ENCODE assay signal across 24 cellular contexts in the genomic region with DNA sequence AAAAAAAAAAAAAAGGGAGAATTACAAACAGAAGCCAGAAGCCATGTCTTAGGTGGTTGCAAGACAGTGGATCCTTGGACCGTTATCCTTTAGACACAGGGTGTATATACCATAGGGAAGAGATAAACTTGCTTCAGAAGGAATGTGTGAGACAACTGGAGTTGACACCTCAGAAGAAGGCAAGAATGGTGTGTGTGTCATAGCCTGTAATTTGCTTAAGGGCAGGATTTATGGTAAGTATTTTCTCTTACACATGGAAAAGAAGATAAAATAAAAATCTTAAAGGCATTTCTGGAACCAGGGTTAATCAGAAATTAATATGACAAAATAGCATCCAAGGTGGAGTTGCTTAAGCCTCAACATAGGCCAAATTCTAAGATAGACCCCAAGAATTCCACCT.
"Had no signal": no experiment of that assay in that cellular context is flagged by ENCODE, and none has a peak within 500 bp of the region (broad histone marks: within the 10 kb centered on the region; RNA-seq: fewer than 3 reads in every experiment).

No MANE protein-coding gene starts in this region.

- H3K27me3 ChIP-seq: dorsolateral prefrontal cortex, esophagus squamous epithelium, gastrocnemius medialis, heart right ventricle, left lung had no signal

- DNase-seq: dermis blood vessel endothelial cell; dorsolateral prefrontal cortex; effector CD4-positive, alpha-beta T cell; effector memory CD4-positive, alpha-beta T cell; erythroblast; esophagus squamous epithelium; foreskin fibroblast; foreskin melanocyte; gastrocnemius medialis; glutamatergic neuron; head of caudate nucleus; heart right ventricle; hippocampal formation; left cardiac atrium; left lung; left ventricle myocardium superior; lower lobe of right lung; mesenchymal stem cell; mucosa of descending colon; naive B cell had no signal

- H3K4me3 Mint-ChIP-seq: mesothelial cell of epicardium, naive B cell had no signal

- ATAC-seq: esophagus mucosa, gastrocnemius medialis, heart right ventricle, left cardiac atrium, left lung, left ventricle myocardium superior, lower lobe of right lung, mucosa of descending colon had no signal

- H3K4me1 ChIP-seq: esophagus squamous epithelium, gastrocnemius medialis, heart right ventricle, left lung, lower lobe of right lung had no signal

- H3K27ac ChIP-seq: coronary artery, dorsolateral prefrontal cortex, epithelial cell of prostate, esophagus squamous epithelium, gastrocnemius medialis, heart right ventricle, left lung, lower lobe of right lung had no signal

- H3K27ac Mint-ChIP-seq: mesothelial cell of epicardium had no signal

- H3K36me3 ChIP-seq: esophagus squamous epithelium, gastrocnemius medialis, heart right ventricle, left lung, lower lobe of right lung had no signal

- H3K4me3 ChIP-seq: coronary artery, dorsolateral prefrontal cortex, esophagus squamous epithelium, gastrocnemius medialis, heart right ventricle, left lung, lower lobe of right lung, mucosa of descending colon had no signal

- H3K4me1 Mint-ChIP-seq: naive B cell had no signal

- H3K36me3 Mint-ChIP-seq: mesothelial cell of epicardium had no signal
